15 cellular contexts compared by ENCODE assay signal in genomic region chr1:12539320-12539704, GRCh38.
DNase-seq lines count a peak whose midpoint lies in the region; ATAC-seq and TF ChIP-seq lines count a peak whose summit lies in the region.
"Had no signal": no experiment of that assay in that cellular context is flagged by ENCODE, and none has a peak within 500 bp of the region (broad histone marks: within the 10 kb centered on the region; RNA-seq: fewer than 3 reads in every experiment).

No MANE protein-coding gene starts in this region.

- peaks cover 4 to 15% (median 10%) of the 10 kb centered on the region in 3 donors for H3K27me3 Mint-ChIP-seq in CD14-positive monocyte (ENCODE audit: low read depth in 3 of 3)

- H3K4me3 Mint-ChIP-seq in CD14-positive monocyte: no peak overlapping the region

- H3K27ac Mint-ChIP-seq in CD14-positive monocyte: no peak overlapping the region
- H3K27ac Mint-ChIP-seq: activated naive CD4-positive, alpha-beta T cell treated with anti-CD3 and anti-CD28 coated beads, Interleukin-2, amount 50 U/mL, for 72 hours had no signal

- WGBS in stomach, 5 donors: 92 to 100% (median 100%) methylated on average over 2 of the region's 2 CpGs; no CpG with 5 or more reads in 1 of the 5 donors

- H3K4me1 ChIP-seq in Peyer's patch (peaks cover 0 to 11% (median 0%) of the 10 kb centered on the region in 4 donors), lower lobe of right lung (peaks cover 31% of the 10 kb centered on the region), stomach (peaks cover 21 to 47% (median 31%) of the 10 kb centered on the region in 4 donors)
- H3K4me1 ChIP-seq: HAP-1 had no signal

- no peak for ATAC-seq in lower lobe of right lung
- ATAC-seq in GM21526 (IDR thresholded peaks at IDR 0.05; ENCODE audit: low FRiP score, unreplicated experiment): no peak
- ATAC-seq: activated naive CD4-positive, alpha-beta T cell treated with anti-CD3 and anti-CD28 coated beads, Interleukin-2, amount 50 U/mL, for 72 hours had no signal

- H3K36me3 ChIP-seq in Peyer's patch (no peaks in the 10 kb centered on the region), lower lobe of right lung (no peaks in the 10 kb centered on the region), stomach (no peaks in the 10 kb centered on the region)
- H3K36me3 ChIP-seq: HAP-1 had no signal

- no peak for DNase-seq in AG04450 (ENCODE audit: low read depth, low spot score)
- DNase-seq in Peyer's patch: no peak
- DNase-seq in lower lobe of right lung: peak; percentile 10
- DNase-seq in stomach: no peak
- no peak for DNase-seq in CD14-positive monocyte (ENCODE audit: low spot score)
- no peak for DNase-seq in AG08396 (ENCODE audit: low spot score)
- DNase-seq in activated gamma-delta T cell (lab: John Stamatoyannopoulos, UW): no peak
- DNase-seq: activated CD4-positive, alpha-beta T cell treated with anti-CD3 and anti-CD28 coated beads, Interleukin-2, amount 50 U/mL, for 1 hour; activated T-cell treated with anti-CD3 and anti-CD28 coated beads for 4 hours; Karpas-422; NCI-H1105; SW 1271 had no signal

- intact Hi-C loops in lower lobe of right lung (cut with DNase I): no loop called here
- intact Hi-C loops in stomach (cut with DNase I; ENCODE audit: low total_unique reads): no loop called here
- intact Hi-C loops in CD14-positive monocyte (cut with micrococcal nuclease): no loop called here

- H3K9me3 ChIP-seq in AG04450 (ENCODE audit: control insufficient read depth, insufficient read depth, low read length) (peaks cover 5% of the 10 kb centered on the region), Peyer's patch (no peaks in the 10 kb centered on the region), lower lobe of right lung (peaks cover 4% of the 10 kb centered on the region), stomach (no peaks in the 10 kb centered on the region)

- no peaks in the 10 kb centered on the region for H3K27me3 ChIP-seq in AG04450 (ENCODE audit: control insufficient read depth, insufficient read depth, low read length)
- H3K27me3 ChIP-seq in Peyer's patch: no peaks in the 10 kb centered on the region
- no peaks in the 10 kb centered on the region for H3K27me3 ChIP-seq in lower lobe of right lung (ENCODE audit: low read depth)
- H3K27me3 ChIP-seq in stomach: no peaks in the 10 kb centered on the region

- no peak overlapping the region for H3K4me3 ChIP-seq in AG04450 (ENCODE audit: low read depth, low read length)
- H3K4me3 ChIP-seq in Peyer's patch: no peak overlapping the region
- H3K4me3 ChIP-seq in lower lobe of right lung: no peak overlapping the region
- H3K4me3 ChIP-seq in stomach: no peak overlapping the region
- H3K4me3 ChIP-seq: HAP-1 had no signal

- no peak for TF ChIP-seq EP300 in stomach (IDR thresholded peaks at IDR 0.05)

- TF ChIP-seq POLR2A in Peyer's patch (IDR thresholded peaks at IDR 0.05) (no peak), stomach (IDR thresholded peaks at IDR 0.05) (no peak)

- H3K4me1 Mint-ChIP-seq in CD14-positive monocyte: no peaks in the 10 kb centered on the region

- peaks cover 0 to 12% (median 9%) of the 10 kb centered on the region in 7 donors for H3K9me3 Mint-ChIP-seq in CD14-positive monocyte

- POLR2A ChIA-PET in AG04450 (lab: Yijun Ruan, JAX): interaction anchor here (1.2 to 2.5 kb wide), 3 partner anchors 11 to 78 kb away, joined by 3 to 11 read pairs (median 6); partner anchors contain the start of gene DHRS3

- TF ChIP-seq CTCF in AG04450 (IDR thresholded peaks at IDR 0.05; ENCODE audit: low read depth, low read length) (no peak), Peyer's patch (IDR thresholded peaks at IDR 0.05) (no peak), lower lobe of right lung (IDR thresholded peaks at IDR 0.05) (no peak), stomach (IDR thresholded peaks at IDR 0.05) (no peak), CD14-positive monocyte (IDR thresholded peaks at IDR 0.05) (no peak)

- CTCF ChIA-PET in AG04450 (lab: Charles Lee): interaction anchor here (0.8 to 1.6 kb wide), 3 partner anchors 11 to 78 kb away, joined by 3 to 8 read pairs (median 4); partner anchors contain the start of gene DHRS3

- peak overlapping the region; percentile 75 for H3K27ac ChIP-seq in AG04450 (ENCODE audit: low read depth, low read length)
- H3K27ac ChIP-seq in Peyer's patch: peak overlapping the region in 3 of 4 donors; percentile 57 to 67 (median 58)
- H3K27ac ChIP-seq in lower lobe of right lung: peak overlapping the region; percentile 54
- peak overlapping the region in 4 of 5 donors; percentile 77 to 84 (median 79) for H3K27ac ChIP-seq in stomach

- peaks cover 0 to 4% of the 10 kb centered on the region in 2 donors for H3K36me3 Mint-ChIP-seq in CD14-positive monocyte
